Comparison of ENCODE assay signal across 7 cellular contexts in genomic region chr4:169624012-169624411, GRCh38. TPM values are rescaled to one million over a fixed set of nuclear protein-coding genes. Genes with fewer than 3 reads are reported as not detected.
A peak's percentile ranks its signal among the peaks of the same experiment; 100 is the strongest.
DNase-seq lines count a peak whose midpoint lies in the region; ATAC-seq and TF ChIP-seq lines count a peak whose summit lies in the region.
"Not testable (repeated sequence)": the region's sequence is repeated elsewhere in the genome, so short reads cannot be mapped to it uniquely, and the experiment has no call there.

No MANE protein-coding gene starts in this region.

- not testable (repeated sequence) for H3K9me2 ChIP-seq in SU-DHL-6 (replicated peaks; ENCODE audit: insufficient read depth, low read length)

- H3K27me3 ChIP-seq in CD4-positive, alpha-beta T cell (ENCODE audit: control insufficient read depth, insufficient read depth, low read length); SU-DHL-6 (ENCODE audit: low read length); right atrium auricular region: not testable (repeated sequence)

- not testable (repeated sequence) for H3K9me3 Mint-ChIP-seq in CD4-positive, alpha-beta T cell; activated T-helper 17 cell treated with anti-CD3 and anti-CD28 coated beads, Interleukin-2, amount 50 U/mL, for 72 hours; central memory CD8-positive, alpha-beta T cell; natural killer cell; stimulated activated effector memory CD8-positive, alpha-beta T cell treated with anti-CD3 and anti-CD28 coated beads, Interleukin-12 subunit alpha, Interleukin-12 subunit beta, amount 100 ng/mL, for 72 hours

- intact Hi-C loops in CD4-positive, alpha-beta T cell (cut with DNase I, micrococcal nuclease), result not testable (repeated sequence)
- intact Hi-C loops in natural killer cell (cut with micrococcal nuclease), result loop anchor here (5.0 kb wide), 1 partner anchor 607 kb away; no protein-coding TSS in a partner anchor

- peaks cover 23% of the 10 kb centered on the region for H3F3A ChIP-seq in SU-DHL-6 (ENCODE audit: insufficient read depth)

- H3K79me2 ChIP-seq in SU-DHL-6 (ENCODE audit: insufficient read depth, low read length), result peaks cover 86% of the 10 kb centered on the region

- POLR2A ChIA-PET in CD4-positive, alpha-beta T cell (lab: Charles Lee), result interaction anchor here (1.1 kb wide), 1 partner anchor 11 kb away, joined by 3 read pairs; no protein-coding TSS in a partner anchor

- CTCF ChIA-PET in CD4-positive, alpha-beta T cell (lab: Charles Lee), result not testable (repeated sequence)

- not testable (repeated sequence) for H3K27me3 Mint-ChIP-seq in CD4-positive, alpha-beta T cell; activated T-helper 17 cell treated with anti-CD3 and anti-CD28 coated beads, Interleukin-2, amount 50 U/mL, for 72 hours; central memory CD8-positive, alpha-beta T cell; natural killer cell (ENCODE audit: low read depth in 2 of 2)

- not testable (repeated sequence) for H3K36me3 ChIP-seq in SU-DHL-6 (ENCODE audit: low read length); right atrium auricular region

- not testable (repeated sequence) for H2AFZ ChIP-seq in SU-DHL-6 (ENCODE audit: low read depth, low read length, severe bottlenecking)

- peaks cover 0 to 36% of the 10 kb centered on the region in 2 donors for H3K4me1 ChIP-seq in right atrium auricular region

- peaks cover 82% of the 10 kb centered on the region for H3K4me1 Mint-ChIP-seq in CD4-positive, alpha-beta T cell (ENCODE audit: low read depth)
- H3K4me1 Mint-ChIP-seq in activated T-helper 17 cell treated with anti-CD3 and anti-CD28 coated beads, Interleukin-2, amount 50 U/mL, for 72 hours, result peaks cover 24% of the 10 kb centered on the region
- H3K4me1 Mint-ChIP-seq in central memory CD8-positive, alpha-beta T cell, result peaks cover 61% of the 10 kb centered on the region
- H3K4me1 Mint-ChIP-seq in natural killer cell, result peaks cover 52 to 54% of the 10 kb centered on the region in 2 donors
- peaks cover 55% of the 10 kb centered on the region for H3K4me1 Mint-ChIP-seq in stimulated activated effector memory CD8-positive, alpha-beta T cell treated with anti-CD3 and anti-CD28 coated beads, Interleukin-12 subunit alpha, Interleukin-12 subunit beta, amount 100 ng/mL, for 72 hours

- H3K36me3 Mint-ChIP-seq in CD4-positive, alpha-beta T cell (ENCODE audit: low read depth), result peaks cover 17% of the 10 kb centered on the region
- H3K36me3 Mint-ChIP-seq in activated T-helper 17 cell treated with anti-CD3 and anti-CD28 coated beads, Interleukin-2, amount 50 U/mL, for 72 hours (ENCODE audit: low read depth), result peaks cover 14% of the 10 kb centered on the region
- H3K36me3 Mint-ChIP-seq in central memory CD8-positive, alpha-beta T cell (ENCODE audit: insufficient read depth), result peaks cover 26% of the 10 kb centered on the region
- not testable (repeated sequence) for H3K36me3 Mint-ChIP-seq in natural killer cell
- peaks cover 26% of the 10 kb centered on the region for H3K36me3 Mint-ChIP-seq in stimulated activated effector memory CD8-positive, alpha-beta T cell treated with anti-CD3 and anti-CD28 coated beads, Interleukin-12 subunit alpha, Interleukin-12 subunit beta, amount 100 ng/mL, for 72 hours

- H4K20me1 ChIP-seq in SU-DHL-6 (ENCODE audit: low read depth, low read length), result not testable (repeated sequence)

- DNase-seq in CD4-positive, alpha-beta T cell; central memory CD8-positive, alpha-beta T cell (ENCODE audit: low spot score in 2 of 2); right atrium auricular region (ENCODE audit: low spot score); natural killer cell; stimulated activated effector memory CD8-positive, alpha-beta T cell treated with anti-CD3 and anti-CD28 coated beads, Interleukin-12 subunit alpha, Interleukin-12 subunit beta, amount 100 ng/mL, for 72 hours (ENCODE audit: low spot score in 2 of 2): not testable (repeated sequence)

- peak overlapping the region; percentile 98 for H3K27ac Mint-ChIP-seq in CD4-positive, alpha-beta T cell
- H3K27ac Mint-ChIP-seq in activated T-helper 17 cell treated with anti-CD3 and anti-CD28 coated beads, Interleukin-2, amount 50 U/mL, for 72 hours, result peak overlapping the region; percentile 99
- peak overlapping the region; percentile 96 for H3K27ac Mint-ChIP-seq in central memory CD8-positive, alpha-beta T cell (ENCODE audit: low read depth)
- peak overlapping the region; percentile 99 to 100 for H3K27ac Mint-ChIP-seq in natural killer cell
- H3K27ac Mint-ChIP-seq in stimulated activated effector memory CD8-positive, alpha-beta T cell treated with anti-CD3 and anti-CD28 coated beads, Interleukin-12 subunit alpha, Interleukin-12 subunit beta, amount 100 ng/mL, for 72 hours, result not testable (repeated sequence)

- H3K4me3 Mint-ChIP-seq in CD4-positive, alpha-beta T cell; central memory CD8-positive, alpha-beta T cell; natural killer cell: not testable (repeated sequence)
- peak overlapping the region; percentile 96 for H3K4me3 Mint-ChIP-seq in activated T-helper 17 cell treated with anti-CD3 and anti-CD28 coated beads, Interleukin-2, amount 50 U/mL, for 72 hours
- H3K4me3 Mint-ChIP-seq in stimulated activated effector memory CD8-positive, alpha-beta T cell treated with anti-CD3 and anti-CD28 coated beads, Interleukin-12 subunit alpha, Interleukin-12 subunit beta, amount 100 ng/mL, for 72 hours, result peak overlapping the region; percentile 93

- H3K4me2 ChIP-seq in SU-DHL-6 (ENCODE audit: low read depth, low read length, poor library complexity, severe bottlenecking), result peak overlapping the region; percentile 100

- H3K4me3 ChIP-seq in SU-DHL-6 (ENCODE audit: insufficient read depth, low read length, poor library complexity, severe bottlenecking); right atrium auricular region: not testable (repeated sequence)

- not testable (repeated sequence) for TF ChIP-seq CTCF in CD4-positive, alpha-beta T cell (IDR thresholded peaks at IDR 0.05); SU-DHL-6 (IDR thresholded peaks at IDR 0.05; ENCODE audit: insufficient read depth, low read length, poor library complexity, severe bottlenecking); right atrium auricular region (IDR thresholded peaks at IDR 0.05); natural killer cell (IDR thresholded peaks at IDR 0.05)

- not testable (repeated sequence) for H3K9me3 ChIP-seq in CD4-positive, alpha-beta T cell (ENCODE audit: control insufficient read depth, low read length); SU-DHL-6 (ENCODE audit: insufficient read depth, low read length); right atrium auricular region

- H3K27ac ChIP-seq in CD4-positive, alpha-beta T cell (ENCODE audit: low read depth, low read length); SU-DHL-6 (ENCODE audit: low read depth, low read length): not testable (repeated sequence)
- H3K27ac ChIP-seq in right atrium auricular region, result peak overlapping the region; percentile 17 to 24

- ATAC-seq in CD4-positive, alpha-beta T cell (ENCODE audit: poor library complexity); activated T-helper 17 cell treated with anti-CD3 and anti-CD28 coated beads, Interleukin-2, amount 50 U/mL, for 72 hours (replicated peaks); central memory CD8-positive, alpha-beta T cell (replicated peaks; ENCODE audit: extremely low read depth, poor library complexity, severe bottlenecking); natural killer cell; stimulated activated effector memory CD8-positive, alpha-beta T cell treated with anti-CD3 and anti-CD28 coated beads, Interleukin-12 subunit alpha, Interleukin-12 subunit beta, amount 100 ng/mL, for 72 hours: not testable (repeated sequence)

- H3K9ac ChIP-seq in SU-DHL-6 (ENCODE audit: low read length), result not testable (repeated sequence)

RNA-seq across cellular contexts. Expression of gene CLCN3, which starts 3.6 kb away (rescaled TPM):
- total RNA-seq in CD4-positive, alpha-beta T cell, result 1 to 10 TPM; 9.0 to 9.2 TPM
- 10 to 100 TPM; 22.2 to 25.2 TPM for total RNA-seq in activated T-helper 17 cell treated with anti-CD3 and anti-CD28 coated beads, Interleukin-2, amount 50 U/mL, for 72 hours
- total RNA-seq in right atrium auricular region, result 10 to 100 TPM; 32.9 to 58.4 TPM
- 10 to 100 TPM; 20.7 to 26.0 (median 21.0) TPM for total RNA-seq in natural killer cell

RNA-seq across cellular contexts. Expression of gene NEK1, which starts 11.6 kb away (rescaled TPM):
- 10 to 100 TPM in 1 of 2 experiments, 1 to 10 TPM in 1; 9.5 to 10.2 TPM for total RNA-seq in CD4-positive, alpha-beta T cell
- total RNA-seq in activated T-helper 17 cell treated with anti-CD3 and anti-CD28 coated beads, Interleukin-2, amount 50 U/mL, for 72 hours, result 10 to 100 TPM; 10.4 to 13.8 TPM
- total RNA-seq in right atrium auricular region (1 to 10 TPM; 7.2 to 9.3 TPM), natural killer cell (10 to 100 TPM; 16.4 to 24.9 (median 19.0) TPM)
